Comparison of ENCODE assay signal across 1 cellular context in the genomic region with DNA sequence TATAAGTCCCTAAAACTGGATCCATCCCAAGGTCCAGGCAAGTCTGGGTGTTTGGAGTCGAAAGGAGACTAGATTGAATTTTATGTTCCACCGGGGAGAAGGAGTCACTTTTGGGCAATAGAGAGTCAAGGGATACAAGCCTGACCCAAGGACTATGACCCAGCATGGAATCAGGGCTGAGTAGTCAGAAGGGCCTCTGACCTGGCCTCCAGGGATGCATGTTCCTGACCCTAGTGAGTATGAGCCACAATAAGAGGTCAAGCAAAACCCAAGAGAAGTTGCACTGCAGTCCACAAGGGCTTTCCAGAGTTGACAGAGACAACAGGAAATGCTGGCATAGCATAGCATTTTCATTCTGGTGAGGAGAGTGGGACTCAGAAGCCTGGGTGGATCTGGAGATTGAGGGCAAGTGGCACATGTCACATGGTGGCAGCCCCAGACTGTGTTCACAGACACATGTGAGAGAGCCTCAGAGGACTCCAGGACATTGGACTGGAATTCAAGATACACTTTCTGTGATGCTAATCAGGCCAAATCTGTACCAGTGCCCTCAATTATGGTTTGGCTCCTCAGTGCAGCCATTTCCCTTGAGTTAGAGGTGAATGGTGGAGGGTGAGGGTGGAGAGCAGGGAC.
TF ChIP-seq lines count a peak whose summit lies in the region.

No MANE protein-coding gene starts in this region.

TF ChIP-seq in GM23338, 12 proteins besides CTCF, POLR2A, EP300 and RAD21:
- TF ChIP-seq, protein P1, sequence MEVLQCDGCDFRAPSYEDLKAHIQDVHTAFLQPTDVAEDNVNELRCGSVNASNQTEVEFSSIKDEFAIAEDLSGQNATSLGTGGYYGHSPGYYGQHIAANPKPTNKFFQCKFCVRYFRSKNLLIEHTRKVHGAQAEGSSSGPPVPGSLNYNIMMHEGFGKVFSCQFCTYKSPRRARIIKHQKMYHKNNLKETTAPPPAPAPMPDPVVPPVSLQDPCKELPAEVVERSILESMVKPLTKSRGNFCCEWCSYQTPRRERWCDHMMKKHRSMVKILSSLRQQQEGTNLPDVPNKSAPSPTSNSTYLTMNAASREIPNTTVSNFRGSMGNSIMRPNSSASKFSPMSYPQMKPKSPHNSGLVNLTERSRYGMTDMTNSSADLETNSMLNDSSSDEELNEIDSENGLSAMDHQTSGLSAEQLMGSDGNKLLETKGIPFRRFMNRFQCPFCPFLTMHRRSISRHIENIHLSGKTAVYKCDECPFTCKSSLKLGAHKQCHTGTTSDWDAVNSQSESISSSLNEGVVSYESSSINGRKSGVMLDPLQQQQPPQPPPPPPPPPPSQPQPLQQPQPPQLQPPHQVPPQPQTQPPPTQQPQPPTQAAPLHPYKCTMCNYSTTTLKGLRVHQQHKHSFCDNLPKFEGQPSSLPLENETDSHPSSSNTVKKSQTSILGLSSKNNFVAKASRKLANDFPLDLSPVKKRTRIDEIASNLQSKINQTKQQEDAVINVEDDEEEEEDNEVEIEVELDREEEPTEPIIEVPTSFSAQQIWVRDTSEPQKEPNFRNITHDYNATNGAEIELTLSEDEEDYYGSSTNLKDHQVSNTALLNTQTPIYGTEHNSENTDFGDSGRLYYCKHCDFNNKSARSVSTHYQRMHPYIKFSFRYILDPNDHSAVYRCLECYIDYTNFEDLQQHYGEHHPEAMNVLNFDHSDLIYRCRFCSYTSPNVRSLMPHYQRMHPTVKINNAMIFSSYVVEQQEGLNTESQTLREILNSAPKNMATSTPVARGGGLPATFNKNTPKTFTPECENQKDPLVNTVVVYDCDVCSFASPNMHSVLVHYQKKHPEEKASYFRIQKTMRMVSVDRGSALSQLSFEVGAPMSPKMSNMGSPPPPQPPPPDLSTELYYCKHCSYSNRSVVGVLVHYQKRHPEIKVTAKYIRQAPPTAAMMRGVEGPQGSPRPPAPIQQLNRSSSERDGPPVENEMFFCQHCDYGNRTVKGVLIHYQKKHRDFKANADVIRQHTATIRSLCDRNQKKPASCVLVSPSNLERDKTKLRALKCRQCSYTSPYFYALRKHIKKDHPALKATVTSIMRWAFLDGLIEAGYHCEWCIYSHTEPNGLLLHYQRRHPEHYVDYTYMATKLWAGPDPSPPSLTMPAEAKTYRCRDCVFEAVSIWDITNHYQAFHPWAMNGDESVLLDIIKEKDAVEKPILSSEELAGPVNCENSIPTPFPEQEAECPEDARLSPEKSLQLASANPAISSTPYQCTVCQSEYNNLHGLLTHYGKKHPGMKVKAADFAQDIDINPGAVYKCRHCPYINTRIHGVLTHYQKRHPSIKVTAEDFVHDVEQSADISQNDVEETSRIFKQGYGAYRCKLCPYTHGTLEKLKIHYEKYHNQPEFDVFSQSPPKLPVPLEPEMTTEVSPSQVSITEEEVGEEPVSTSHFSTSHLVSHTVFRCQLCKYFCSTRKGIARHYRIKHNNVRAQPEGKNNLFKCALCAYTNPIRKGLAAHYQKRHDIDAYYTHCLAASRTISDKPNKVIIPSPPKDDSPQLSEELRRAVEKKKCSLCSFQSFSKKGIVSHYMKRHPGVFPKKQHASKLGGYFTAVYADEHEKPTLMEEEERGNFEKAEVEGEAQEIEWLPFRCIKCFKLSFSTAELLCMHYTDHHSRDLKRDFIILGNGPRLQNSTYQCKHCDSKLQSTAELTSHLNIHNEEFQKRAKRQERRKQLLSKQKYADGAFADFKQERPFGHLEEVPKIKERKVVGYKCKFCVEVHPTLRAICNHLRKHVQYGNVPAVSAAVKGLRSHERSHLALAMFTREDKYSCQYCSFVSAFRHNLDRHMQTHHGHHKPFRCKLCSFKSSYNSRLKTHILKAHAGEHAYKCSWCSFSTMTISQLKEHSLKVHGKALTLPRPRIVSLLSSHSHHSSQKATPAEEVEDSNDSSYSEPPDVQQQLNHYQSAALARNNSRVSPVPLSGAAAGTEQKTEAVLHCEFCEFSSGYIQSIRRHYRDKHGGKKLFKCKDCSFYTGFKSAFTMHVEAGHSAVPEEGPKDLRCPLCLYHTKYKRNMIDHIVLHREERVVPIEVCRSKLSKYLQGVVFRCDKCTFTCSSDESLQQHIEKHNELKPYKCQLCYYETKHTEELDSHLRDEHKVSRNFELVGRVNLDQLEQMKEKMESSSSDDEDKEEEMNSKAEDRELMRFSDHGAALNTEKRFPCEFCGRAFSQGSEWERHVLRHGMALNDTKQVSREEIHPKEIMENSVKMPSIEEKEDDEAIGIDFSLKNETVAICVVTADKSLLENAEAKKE (CRISPR knock-in tag; IDR thresholded peaks at IDR 0.05) = no peak
- TF ChIP-seq NANOG (IDR thresholded peaks at IDR 0.05; ENCODE audit: borderline replicate concordance) = no peak
- no peak for TF ChIP-seq EZH2 (IDR thresholded peaks at IDR 0.05; ENCODE audit: low read depth, unreplicated experiment)
- TF ChIP-seq, protein P2, sequence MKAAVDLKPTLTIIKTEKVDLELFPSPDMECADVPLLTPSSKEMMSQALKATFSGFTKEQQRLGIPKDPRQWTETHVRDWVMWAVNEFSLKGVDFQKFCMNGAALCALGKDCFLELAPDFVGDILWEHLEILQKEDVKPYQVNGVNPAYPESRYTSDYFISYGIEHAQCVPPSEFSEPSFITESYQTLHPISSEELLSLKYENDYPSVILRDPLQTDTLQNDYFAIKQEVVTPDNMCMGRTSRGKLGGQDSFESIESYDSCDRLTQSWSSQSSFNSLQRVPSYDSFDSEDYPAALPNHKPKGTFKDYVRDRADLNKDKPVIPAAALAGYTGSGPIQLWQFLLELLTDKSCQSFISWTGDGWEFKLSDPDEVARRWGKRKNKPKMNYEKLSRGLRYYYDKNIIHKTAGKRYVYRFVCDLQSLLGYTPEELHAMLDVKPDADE (IDR thresholded peaks at IDR 0.05) = no peak
- no peak for TF ChIP-seq POLR2AphosphoS5 (IDR thresholded peaks at IDR 0.05; ENCODE audit: low read depth)
- TF ChIP-seq, protein P3, sequence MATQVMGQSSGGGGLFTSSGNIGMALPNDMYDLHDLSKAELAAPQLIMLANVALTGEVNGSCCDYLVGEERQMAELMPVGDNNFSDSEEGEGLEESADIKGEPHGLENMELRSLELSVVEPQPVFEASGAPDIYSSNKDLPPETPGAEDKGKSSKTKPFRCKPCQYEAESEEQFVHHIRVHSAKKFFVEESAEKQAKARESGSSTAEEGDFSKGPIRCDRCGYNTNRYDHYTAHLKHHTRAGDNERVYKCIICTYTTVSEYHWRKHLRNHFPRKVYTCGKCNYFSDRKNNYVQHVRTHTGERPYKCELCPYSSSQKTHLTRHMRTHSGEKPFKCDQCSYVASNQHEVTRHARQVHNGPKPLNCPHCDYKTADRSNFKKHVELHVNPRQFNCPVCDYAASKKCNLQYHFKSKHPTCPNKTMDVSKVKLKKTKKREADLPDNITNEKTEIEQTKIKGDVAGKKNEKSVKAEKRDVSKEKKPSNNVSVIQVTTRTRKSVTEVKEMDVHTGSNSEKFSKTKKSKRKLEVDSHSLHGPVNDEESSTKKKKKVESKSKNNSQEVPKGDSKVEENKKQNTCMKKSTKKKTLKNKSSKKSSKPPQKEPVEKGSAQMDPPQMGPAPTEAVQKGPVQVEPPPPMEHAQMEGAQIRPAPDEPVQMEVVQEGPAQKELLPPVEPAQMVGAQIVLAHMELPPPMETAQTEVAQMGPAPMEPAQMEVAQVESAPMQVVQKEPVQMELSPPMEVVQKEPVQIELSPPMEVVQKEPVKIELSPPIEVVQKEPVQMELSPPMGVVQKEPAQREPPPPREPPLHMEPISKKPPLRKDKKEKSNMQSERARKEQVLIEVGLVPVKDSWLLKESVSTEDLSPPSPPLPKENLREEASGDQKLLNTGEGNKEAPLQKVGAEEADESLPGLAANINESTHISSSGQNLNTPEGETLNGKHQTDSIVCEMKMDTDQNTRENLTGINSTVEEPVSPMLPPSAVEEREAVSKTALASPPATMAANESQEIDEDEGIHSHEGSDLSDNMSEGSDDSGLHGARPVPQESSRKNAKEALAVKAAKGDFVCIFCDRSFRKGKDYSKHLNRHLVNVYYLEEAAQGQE (IDR thresholded peaks at IDR 0.05; ENCODE audit: unreplicated experiment) = no peak
- no peak for TF ChIP-seq CREB1 (CRISPR knock-in tag; IDR thresholded peaks at IDR 0.05; ENCODE audit: low read depth)
- no peak for TF ChIP-seq JUNB (IDR thresholded peaks at IDR 0.05; ENCODE audit: unreplicated experiment)
- no peak for TF ChIP-seq ZNF114 (CRISPR knock-in tag; IDR thresholded peaks at IDR 0.05)
- no peak for TF ChIP-seq STAT1 (IDR thresholded peaks at IDR 0.05; ENCODE audit: unreplicated experiment)
- no peak for TF ChIP-seq EZH2phosphoT487 (IDR thresholded peaks at IDR 0.05; ENCODE audit: unreplicated experiment)
- TF ChIP-seq ZNF331 (CRISPR knock-in tag; IDR thresholded peaks at IDR 0.05; ENCODE audit: low read depth) = no peak
